ENCODE assay signal across 1 cellular context in genomic region chr6:87944541-87944954, GRCh38.
TF ChIP-seq lines count a peak whose summit lies in the region.

No MANE protein-coding gene starts in this region.

TF ChIP-seq in HCT116, 20 proteins besides CTCF, POLR2A, EP300 and RAD21 (continued from another document):
- TF ChIP-seq, protein P1, sequence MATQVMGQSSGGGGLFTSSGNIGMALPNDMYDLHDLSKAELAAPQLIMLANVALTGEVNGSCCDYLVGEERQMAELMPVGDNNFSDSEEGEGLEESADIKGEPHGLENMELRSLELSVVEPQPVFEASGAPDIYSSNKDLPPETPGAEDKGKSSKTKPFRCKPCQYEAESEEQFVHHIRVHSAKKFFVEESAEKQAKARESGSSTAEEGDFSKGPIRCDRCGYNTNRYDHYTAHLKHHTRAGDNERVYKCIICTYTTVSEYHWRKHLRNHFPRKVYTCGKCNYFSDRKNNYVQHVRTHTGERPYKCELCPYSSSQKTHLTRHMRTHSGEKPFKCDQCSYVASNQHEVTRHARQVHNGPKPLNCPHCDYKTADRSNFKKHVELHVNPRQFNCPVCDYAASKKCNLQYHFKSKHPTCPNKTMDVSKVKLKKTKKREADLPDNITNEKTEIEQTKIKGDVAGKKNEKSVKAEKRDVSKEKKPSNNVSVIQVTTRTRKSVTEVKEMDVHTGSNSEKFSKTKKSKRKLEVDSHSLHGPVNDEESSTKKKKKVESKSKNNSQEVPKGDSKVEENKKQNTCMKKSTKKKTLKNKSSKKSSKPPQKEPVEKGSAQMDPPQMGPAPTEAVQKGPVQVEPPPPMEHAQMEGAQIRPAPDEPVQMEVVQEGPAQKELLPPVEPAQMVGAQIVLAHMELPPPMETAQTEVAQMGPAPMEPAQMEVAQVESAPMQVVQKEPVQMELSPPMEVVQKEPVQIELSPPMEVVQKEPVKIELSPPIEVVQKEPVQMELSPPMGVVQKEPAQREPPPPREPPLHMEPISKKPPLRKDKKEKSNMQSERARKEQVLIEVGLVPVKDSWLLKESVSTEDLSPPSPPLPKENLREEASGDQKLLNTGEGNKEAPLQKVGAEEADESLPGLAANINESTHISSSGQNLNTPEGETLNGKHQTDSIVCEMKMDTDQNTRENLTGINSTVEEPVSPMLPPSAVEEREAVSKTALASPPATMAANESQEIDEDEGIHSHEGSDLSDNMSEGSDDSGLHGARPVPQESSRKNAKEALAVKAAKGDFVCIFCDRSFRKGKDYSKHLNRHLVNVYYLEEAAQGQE (IDR thresholded peaks at IDR 0.05; ENCODE audit: low read depth) = no peak
- TF ChIP-seq ELF1 (IDR thresholded peaks at IDR 0.05; ENCODE audit: borderline replicate concordance, low read depth) = no peak
TF ChIP-seq in HCT116: peak in this region for 0.
